In genomic region chr22:45502215-45503070, GRCh38 we compare ENCODE assay signal across 8 cellular contexts. TPM values are rescaled to one million over a fixed set of nuclear protein-coding genes. Genes with fewer than 3 reads are reported as not detected.
A peak's percentile ranks its signal among the peaks of the same experiment; 100 is the strongest.
DNase-seq lines count a peak whose midpoint lies in the region; ATAC-seq and TF ChIP-seq lines count a peak whose summit lies in the region.

Gene FBLN1 (plus strand): TSS chr22:45502883. CDS start chr22:45502986, 103 bp downstream.

- TF ChIP-seq POLR2A in right lobe of liver (IDR thresholded peaks at IDR 0.05) (no peak), testis (IDR thresholded peaks at IDR 0.05) (no peak)

- H3K4me3 ChIP-seq in AG09309 (ENCODE audit: control insufficient read depth, low read depth, low read length) (peak within 1 kb of the TSS; percentile 89), right lobe of liver (peak within 1 kb of the TSS; percentile 20 to 42 (median 21)), testis (peak within 1 kb of the TSS; percentile 55 to 59)

- peak within 1 kb of the TSS; percentile 85 for H3K4me3 Mint-ChIP-seq in chondrocyte (ENCODE audit: unreplicated experiment)

- H3K36me3 ChIP-seq in right lobe of liver (no peaks in the 10 kb centered on the region), testis (ENCODE audit: low read depth, missing control alignments) (no peaks in the 10 kb centered on the region)

- H3K27ac ChIP-seq in right lobe of liver: no peak within 1 kb of the TSS
- peak within 1 kb of the TSS in 1 of 2 donors; percentile 71 for H3K27ac ChIP-seq in testis

- peak within 1 kb of the TSS; percentile 96 for H3K27ac Mint-ChIP-seq in chondrocyte (ENCODE audit: unreplicated experiment)

- H3K36me3 Mint-ChIP-seq in chondrocyte (ENCODE audit: low read depth): no peaks in the 10 kb centered on the region

- ATAC-seq in right lobe of liver: peak; percentile 38 to 67 (median 58)

- H3K27me3 ChIP-seq in right lobe of liver (no peaks in the 10 kb centered on the region), testis (no peaks in the 10 kb centered on the region)

- H3K9me3 ChIP-seq in right lobe of liver (no peaks in the 10 kb centered on the region), testis (no peaks in the 10 kb centered on the region)

- WGBS in right lobe of liver (ENCODE audit: insufficient coverage, low coverage, low lambda C conversion rate, missing lambda C conversion rate): 14% methylated on average over 7 of the region's 91 CpGs
- WGBS in testis, 2 donors: 14 to 22% methylated on average over 10 to 34 of the region's 91 CpGs

- H3K27me3 Mint-ChIP-seq in chondrocyte (ENCODE audit: low read depth): no peaks in the 10 kb centered on the region

- H3K4me1 Mint-ChIP-seq in chondrocyte (ENCODE audit: low read depth): peaks cover 37% of the 10 kb centered on the region

- intact Hi-C loops in right lobe of liver (cut with DNase I): no loop called here
- intact Hi-C loops in testis (cut with DNase I; ENCODE audit: low total_unique reads): no loop called here

- DNase-seq in AG09309 (ENCODE audit: low read depth) (no peak), HuH-7.5 (ENCODE audit: low spot score) (peak; percentile 86), chondrocyte (ENCODE audit: low spot score) (peak; percentile 81), right lobe of liver (peak in 1 of 3 donors; percentile 43), testis (no peak), Kasumi-1 (lab: John Stamatoyannopoulos, UW) (no peak)
- no peak for DNase-seq in activated effector memory CD4-positive, alpha-beta T cell treated with anti-CD3 and anti-CD28 coated beads, Interleukin-2, amount 50 U/mL, for 16 hours
- no peak for DNase-seq in activated CD4-positive, alpha-beta T cell treated with anti-CD3 and anti-CD28 coated beads, Interleukin-2, amount 50 U/mL, for 4 hours

- H3K9me3 Mint-ChIP-seq in chondrocyte (ENCODE audit: low read depth): no peaks in the 10 kb centered on the region

- no peaks in the 10 kb centered on the region for H3K4me1 ChIP-seq in right lobe of liver
- H3K4me1 ChIP-seq in testis: peaks cover 20% of the 10 kb centered on the region

- TF ChIP-seq CTCF in AG09309 (IDR thresholded peaks at IDR 0.05; ENCODE audit: control insufficient read depth, insufficient read depth, low read depth, low read length, missing control alignments): no peak
- TF ChIP-seq CTCF in chondrocyte (IDR thresholded peaks at IDR 0.05): peak; percentile 74
- TF ChIP-seq CTCF in right lobe of liver (IDR thresholded peaks at IDR 0.05): no peak
- TF ChIP-seq CTCF in testis (IDR thresholded peaks at IDR 0.05): no peak

RNA-seq across cellular contexts. Expression of gene FBLN1, which starts in this region (rescaled TPM):
- total RNA-seq in chondrocyte (127 to 186 TPM (median 183 TPM) in 3 replicates), right lobe of liver (1 to 10 TPM; 1.6 to 6.6 (median 3.4) TPM), testis (10 to 100 TPM; 32.4 to 42.2 TPM)
- 154 TPM for polyA plus RNA-seq in testis (ENCODE audit: insufficient read depth, low read depth, low replicate concordance)

Comparison
In these comparisons a context has a peak if more than half of its experiments do, and no peak if none do; other contexts are left out.
1. RNA of gene FBLN1 (total RNA-seq): 127 to 186 TPM in chondrocyte and 32.4 to 42.2 TPM in testis; 1.6 to 6.6 TPM in right lobe of liver; every median in the first group is over 4 times any median in the second.
2. DNase-seq: peak in HuH-7.5 (single experiment) and chondrocyte (single experiment); none in AG09309 (single experiment), testis (single experiment), activated effector memory CD4-positive, alpha-beta T cell treated with anti-CD3 and anti-CD28 coated beads, Interleukin-2, amount 50 U/mL, for 16 hours (single experiment), activated CD4-positive, alpha-beta T cell treated with anti-CD3 and anti-CD28 coated beads, Interleukin-2, amount 50 U/mL, for 4 hours (0 of 2) and Kasumi-1 (0 of 2).
3. H3K4me3 ChIP-seq: peak in every context shown above with its lines; median percentile 89 in AG09309; 57 in testis; 21 in right lobe of liver.